13 cellular contexts compared by ENCODE assay signal in genomic region chr7:106891545-106892410, GRCh38. TPM values are rescaled to one million over a fixed set of nuclear protein-coding genes. Genes with fewer than 3 reads are reported as not detected.
DNase-seq lines count a peak whose midpoint lies in the region; FAIRE-seq and TF ChIP-seq lines count a peak whose summit lies in the region.
"Had no signal": no experiment of that assay in that cellular context is flagged by ENCODE, and none has a peak within 500 bp of the region (broad histone marks: within the 10 kb centered on the region; RNA-seq: fewer than 3 reads in every experiment).

No MANE protein-coding gene starts in this region.

- TF ChIP-seq CTCF in LNCaP clone FGC (IDR thresholded peaks at IDR 0.05; ENCODE audit: control insufficient read depth, extremely low read depth, insufficient read depth) (peak; percentile 39), esophagus muscularis mucosa (IDR thresholded peaks at IDR 0.05) (no peak), coronary artery (IDR thresholded peaks at IDR 0.05) (no peak)

- H3K4me1 Mint-ChIP-seq in activated T-helper 1 cell treated with anti-CD3 and anti-CD28 coated beads, Interleukin-12 subunit alpha, Interleukin-12 subunit beta, Interleukin-2, Interleukin-4 antibody, amounts not matched to agents 30 ng/mL and 10 ng/mL and 1 ng/mL, durations not matched to agents 14 hours and 24 hours and 36 hours (ENCODE audit: low read depth) = peaks cover 48% of the 10 kb centered on the region

- H3K79me1 ChIP-seq in neuronal stem cell (ENCODE audit: low read depth, low read length) = no peaks in the 10 kb centered on the region

- peak overlapping the region; percentile 3 for H2AFZ ChIP-seq in neuronal stem cell (ENCODE audit: low read length)

- H2BK120ac ChIP-seq in neuronal stem cell (ENCODE audit: low read depth, low read length) = no peak overlapping the region

- no peak overlapping the region for H2AK5ac ChIP-seq in neuronal stem cell (ENCODE audit: low read depth, low read length)

- H3K27me3 Mint-ChIP-seq in activated T-helper 1 cell treated with anti-CD3 and anti-CD28 coated beads, Interleukin-12 subunit alpha, Interleukin-12 subunit beta, Interleukin-2, Interleukin-4 antibody, amounts not matched to agents 30 ng/mL and 10 ng/mL and 1 ng/mL, durations not matched to agents 14 hours and 24 hours and 36 hours (ENCODE audit: insufficient read depth) = no peaks in the 10 kb centered on the region

- no peak overlapping the region for H3K9ac ChIP-seq in neuronal stem cell (ENCODE audit: low read depth, low read length, poor library complexity)

- no peak overlapping the region for H3K14ac ChIP-seq in neuronal stem cell (ENCODE audit: low read length)

- H3K4me2 ChIP-seq in neuronal stem cell (ENCODE audit: insufficient read depth, low read length, poor library complexity, severe bottlenecking) = no peak overlapping the region

- no peak for FAIRE-seq in frontal cortex (lab: Jason Lieb, UNC)
- FAIRE-seq: A204.1 had no signal

- no peak overlapping the region for H2BK15ac ChIP-seq in neuronal stem cell (ENCODE audit: low read length)

- no peak overlapping the region for H2BK12ac ChIP-seq in neuronal stem cell (ENCODE audit: low read length)

- no CpG with 5 or more reads among the region's 8 CpGs for WGBS in neuronal stem cell (ENCODE audit: extremely low coverage in 2 of 2, insufficient read length in 2 of 2, insufficient replicate concordance in 1 of 2), 2 donors
- WGBS in esophagus muscularis mucosa = 86% methylated on average over 8 of the region's 8 CpGs

- H3K27me3 ChIP-seq in neuronal stem cell (ENCODE audit: control insufficient read depth in 3 of 3, insufficient read depth in 3 of 3, low read depth in 1 of 3, low read length in 3 of 3) (no peaks in the 10 kb centered on the region), esophagus muscularis mucosa (no peaks in the 10 kb centered on the region)
- H3K27me3 ChIP-seq: body of pancreas, gastroesophageal sphincter had no signal

- peaks cover 63% of the 10 kb centered on the region for H3K36me3 Mint-ChIP-seq in activated T-helper 1 cell treated with anti-CD3 and anti-CD28 coated beads, Interleukin-12 subunit alpha, Interleukin-12 subunit beta, Interleukin-2, Interleukin-4 antibody, amounts not matched to agents 30 ng/mL and 10 ng/mL and 1 ng/mL, durations not matched to agents 14 hours and 24 hours and 36 hours (ENCODE audit: low read depth)

- H3K36me3 ChIP-seq in neuronal stem cell (replicated peaks in 1 of 2; ENCODE audit: control insufficient read depth in 2 of 2, insufficient read depth in 2 of 2, low read length in 2 of 2) (no peaks in the 10 kb centered on the region), esophagus muscularis mucosa (peaks cover 0 to 4% (median 0%) of the 10 kb centered on the region in 4 donors)
- H3K36me3 ChIP-seq: gastroesophageal sphincter had no signal

- H3K9me3 Mint-ChIP-seq in activated T-helper 1 cell treated with anti-CD3 and anti-CD28 coated beads, Interleukin-12 subunit alpha, Interleukin-12 subunit beta, Interleukin-2, Interleukin-4 antibody, amounts not matched to agents 30 ng/mL and 10 ng/mL and 1 ng/mL, durations not matched to agents 14 hours and 24 hours and 36 hours = no peaks in the 10 kb centered on the region
- H3K9me3 Mint-ChIP-seq: T-helper 1 cell treated with Interleukin-12 subunit alpha and Interleukin-12 subunit beta and Interleukin-4 antibody, amounts not matched to agents 30 μg/mL and 1 μg/mL, for 36 hours had no signal

- H3K9me3 ChIP-seq in neuronal stem cell (replicated peaks in 1 of 2; ENCODE audit: control insufficient read depth in 2 of 2, insufficient read depth in 1 of 2, low read depth in 1 of 2, low read length in 2 of 2) = no peaks in the 10 kb centered on the region
- no peaks in the 10 kb centered on the region for H3K9me3 ChIP-seq in esophagus muscularis mucosa
- H3K9me3 ChIP-seq: body of pancreas, gastroesophageal sphincter had no signal

- TF ChIP-seq POLR2A in esophagus muscularis mucosa (IDR thresholded peaks at IDR 0.05; ENCODE audit: low read depth) = no peak

- no peak overlapping the region for H2BK5ac ChIP-seq in neuronal stem cell (ENCODE audit: low read length)

- peaks cover 0 to 2% of the 10 kb centered on the region in 2 donors for H3K4me1 ChIP-seq in neuronal stem cell (ENCODE audit: control insufficient read depth in 2 of 2, insufficient read depth in 1 of 2, low read depth in 1 of 2, low read length in 2 of 2)
- H3K4me1 ChIP-seq in esophagus muscularis mucosa = peaks cover 0 to 8% (median 3%) of the 10 kb centered on the region in 4 donors
- H3K4me1 ChIP-seq: body of pancreas had no signal

- no peak overlapping the region for H3K4me3 Mint-ChIP-seq in activated T-helper 1 cell treated with anti-CD3 and anti-CD28 coated beads, Interleukin-12 subunit alpha, Interleukin-12 subunit beta, Interleukin-2, Interleukin-4 antibody, amounts not matched to agents 30 ng/mL and 10 ng/mL and 1 ng/mL, durations not matched to agents 14 hours and 24 hours and 36 hours
- H3K4me3 Mint-ChIP-seq: T-helper 1 cell treated with Interleukin-12 subunit alpha and Interleukin-12 subunit beta and Interleukin-4 antibody, amounts not matched to agents 30 μg/mL and 1 μg/mL, for 36 hours had no signal

- TF ChIP-seq EP300 in esophagus muscularis mucosa (IDR thresholded peaks at IDR 0.05) = no peak

- no peak overlapping the region for H3K18ac ChIP-seq in neuronal stem cell (ENCODE audit: low read length)

- H4K91ac ChIP-seq in neuronal stem cell (ENCODE audit: low read depth, low read length, poor library complexity) = no peak overlapping the region

- no peak overlapping the region for H3K4me3 ChIP-seq in LNCaP clone FGC (ENCODE audit: low read depth, low read length)
- no peak overlapping the region for H3K4me3 ChIP-seq in neuronal stem cell (ENCODE audit: low read length in 2 of 2)
- no peak overlapping the region for H3K4me3 ChIP-seq in esophagus muscularis mucosa
- H3K4me3 ChIP-seq in coronary artery = no peak overlapping the region
- H3K4me3 ChIP-seq: body of pancreas, gastroesophageal sphincter had no signal

- DNase-seq in DMS79 treated with DMSO at 0.1 percent for 48 hours (lab: John Stamatoyannopoulos, UW) (peak; percentile 27), DMS79 (lab: John Stamatoyannopoulos, UW) (no peak), LNCaP clone FGC (ENCODE audit: low read depth) (peak; percentile 18), neuronal stem cell (ENCODE audit: low spot score) (no peak), frontal cortex (ENCODE audit: low spot score in 2 of 2) (no peak), esophagus muscularis mucosa (ENCODE audit: extremely low spot score) (no peak), coronary artery (ENCODE audit: low spot score) (no peak)
- no peak for DNase-seq in activated T-helper 1 cell treated with anti-CD3 and anti-CD28 coated beads, Interleukin-12 subunit alpha, Interleukin-12 subunit beta, Interleukin-2, Interleukin-4 antibody, amounts not matched to agents 30 ng/mL and 10 ng/mL and 1 ng/mL, durations not matched to agents 14 hours and 24 hours and 36 hours (ENCODE audit: low spot score)
- DNase-seq: body of pancreas had no signal

- H3K4ac ChIP-seq in neuronal stem cell (ENCODE audit: low read length) = no peak overlapping the region

- H3K27ac ChIP-seq in neuronal stem cell (replicated peaks; ENCODE audit: low read length) = no peak overlapping the region
- no peak overlapping the region for H3K27ac ChIP-seq in esophagus muscularis mucosa (replicated peaks in 1 of 4)
- no peak overlapping the region for H3K27ac ChIP-seq in coronary artery
- H3K27ac ChIP-seq: body of pancreas, gastroesophageal sphincter had no signal

- H3K23ac ChIP-seq in neuronal stem cell (ENCODE audit: low read depth, low read length, poor library complexity) = no peak overlapping the region

- peak overlapping the region; percentile 37 for H3K27ac Mint-ChIP-seq in activated T-helper 1 cell treated with anti-CD3 and anti-CD28 coated beads, Interleukin-12 subunit alpha, Interleukin-12 subunit beta, Interleukin-2, Interleukin-4 antibody, amounts not matched to agents 30 ng/mL and 10 ng/mL and 1 ng/mL, durations not matched to agents 14 hours and 24 hours and 36 hours
- H3K27ac Mint-ChIP-seq: T-helper 1 cell treated with Interleukin-12 subunit alpha and Interleukin-12 subunit beta and Interleukin-4 antibody, amounts not matched to agents 30 μg/mL and 1 μg/mL, for 36 hours had no signal

- intact Hi-C loops in activated T-helper 1 cell treated with anti-CD3 and anti-CD28 coated beads, Interleukin-12 subunit alpha, Interleukin-12 subunit beta, Interleukin-2, Interleukin-4 antibody, amounts not matched to agents 30 ng/mL and 10 ng/mL and 1 ng/mL, durations not matched to agents 14 hours and 24 hours and 36 hours (cut with micrococcal nuclease) = no loop called here
- intact Hi-C loops in esophagus muscularis mucosa (cut with DNase I) = no loop called here

- no peak overlapping the region for H4K8ac ChIP-seq in neuronal stem cell (ENCODE audit: low read depth, low read length)

RNA-seq across cellular contexts. Expression of gene PIK3CG, which starts 26.7 kb away (rescaled TPM):
- 38.7 and 39.3 TPM in 2 replicates for total RNA-seq in activated T-helper 1 cell treated with anti-CD3 and anti-CD28 coated beads, Interleukin-12 subunit alpha, Interleukin-12 subunit beta, Interleukin-2, Interleukin-4 antibody, amounts not matched to agents 30 ng/mL and 10 ng/mL and 1 ng/mL, durations not matched to agents 14 hours and 24 hours and 36 hours
- not detected for polyA plus RNA-seq in neuronal stem cell (2013, experiment 1 of 2)
- polyA plus RNA-seq in neuronal stem cell (2013, experiment 2 of 2) = not detected
- total RNA-seq in frontal cortex (1.6 TPM), esophagus muscularis mucosa (1 to 10 TPM; 1.8 to 3.8 (median 2.7) TPM)
- total RNA-seq: NCI-H460 had no signal

Comparison
In these comparisons a context has a peak if more than half of its experiments do, and no peak if none do; other contexts are left out.
1. DNase-seq: peak in DMS79 treated with DMSO at 0.1 percent for 48 hours (single experiment) and LNCaP clone FGC (single experiment); none in DMS79 (single experiment), activated T-helper 1 cell treated with anti-CD3 and anti-CD28 coated beads, Interleukin-12 subunit alpha, Interleukin-12 subunit beta, Interleukin-2, Interleukin-4 antibody, amounts not matched to agents 30 ng/mL and 10 ng/mL and 1 ng/mL, durations not matched to agents 14 hours and 24 hours and 36 hours (single experiment), neuronal stem cell (single experiment), frontal cortex (0 of 2), esophagus muscularis mucosa (single experiment) and coronary artery (single experiment).